In genomic region chr12:124411953-124412645, GRCh38 we compare ENCODE assay signal across 12 cellular contexts.
DNase-seq lines count a peak whose midpoint lies in the region; ATAC-seq and TF ChIP-seq lines count a peak whose summit lies in the region.
"Had no signal": no experiment of that assay in that cellular context is flagged by ENCODE, and none has a peak within 500 bp of the region (broad histone marks: within the 10 kb centered on the region; RNA-seq: fewer than 3 reads in every experiment).

No MANE protein-coding gene starts in this region.

- H3K4me3 ChIP-seq in HUES6 (ENCODE audit: low read depth, low read length) (no peak overlapping the region), colonic mucosa (no peak overlapping the region)

- peaks cover 10% of the 10 kb centered on the region for H3K36me3 Mint-ChIP-seq in mesothelial cell of epicardium

- ATAC-seq in GM19351 (IDR thresholded peaks at IDR 0.05; ENCODE audit: unreplicated experiment) (no peak), GM19328 (IDR thresholded peaks at IDR 0.05; ENCODE audit: unreplicated experiment) (no peak)

- H3K9ac ChIP-seq in HUES6 (ENCODE audit: low read length) = no peak overlapping the region
- H3K9ac ChIP-seq in colonic mucosa (ENCODE audit: low read depth in 2 of 2, low read length in 2 of 2) = no peak overlapping the region

- H3K9me3 ChIP-seq in HUES6 (ENCODE audit: control insufficient read depth, insufficient read depth, low read depth, low read length) (no peaks in the 10 kb centered on the region), colonic mucosa (no peaks in the 10 kb centered on the region)

- peak overlapping the region; percentile 50 for H3K27ac Mint-ChIP-seq in mesothelial cell of epicardium
- H3K27ac Mint-ChIP-seq: activated naive CD4-positive, alpha-beta T cell treated with anti-CD3 and anti-CD28 coated beads, Interleukin-2, amount 50 U/mL, for 24 hours; dendritic cell treated with granulocyte-macrophage colony-stimulating factor and Interleukin-4, amounts not matched to agents 40 ng/mL and 50 ng/mL, for 4 days had no signal

- H3K4me1 Mint-ChIP-seq in mesothelial cell of epicardium = peaks cover 15% of the 10 kb centered on the region
- H3K4me1 Mint-ChIP-seq: activated naive CD4-positive, alpha-beta T cell treated with anti-CD3 and anti-CD28 coated beads, Interleukin-2, amount 50 U/mL, for 24 hours had no signal

- no peaks in the 10 kb centered on the region for H3K27me3 Mint-ChIP-seq in mesothelial cell of epicardium (ENCODE audit: low read depth)
- H3K27me3 Mint-ChIP-seq: activated naive CD4-positive, alpha-beta T cell treated with anti-CD3 and anti-CD28 coated beads, Interleukin-2, amount 50 U/mL, for 24 hours; CD4-positive, alpha-beta memory T cell; dendritic cell treated with granulocyte-macrophage colony-stimulating factor and Interleukin-4, amounts not matched to agents 40 ng/mL and 50 ng/mL, for 4 days had no signal

- TF ChIP-seq CTCF in colonic mucosa (IDR thresholded peaks at IDR 0.05) (no peak), mesothelial cell of epicardium (IDR thresholded peaks at IDR 0.05; ENCODE audit: unreplicated experiment) (no peak)

- no peaks in the 10 kb centered on the region for H3K27me3 ChIP-seq in HUES6 (ENCODE audit: control insufficient read depth, insufficient read depth, low read length)
- no peaks in the 10 kb centered on the region for H3K27me3 ChIP-seq in colonic mucosa

- 0 out of 2 replicates have a peak overlapping the region, but pooled peaks have one; percentile 9 for H3K27ac ChIP-seq in HUES6 (ENCODE audit: low read depth, low read length)
- peak overlapping the region; percentile 41 for H3K27ac ChIP-seq in colonic mucosa
- peak overlapping the region; percentile 74 for H3K27ac ChIP-seq in temporal lobe (ENCODE audit: low read depth, low read length)

- H3K36me3 ChIP-seq in HUES6 (ENCODE audit: control insufficient read depth, insufficient read depth, low read length) = peaks cover 38% of the 10 kb centered on the region
- H3K36me3 ChIP-seq in colonic mucosa = no peaks in the 10 kb centered on the region

- H3K4me1 ChIP-seq in HUES6 (ENCODE audit: control insufficient read depth, insufficient read depth, low read length) = peaks cover 18% of the 10 kb centered on the region
- no peaks in the 10 kb centered on the region for H3K4me1 ChIP-seq in colonic mucosa

- intact Hi-C loops in colonic mucosa (cut with DNase I) = no loop called here

- H3K9me3 Mint-ChIP-seq in mesothelial cell of epicardium = no peaks in the 10 kb centered on the region
- H3K9me3 Mint-ChIP-seq: activated naive CD4-positive, alpha-beta T cell treated with anti-CD3 and anti-CD28 coated beads, Interleukin-2, amount 50 U/mL, for 24 hours; CD4-positive, alpha-beta memory T cell; dendritic cell treated with granulocyte-macrophage colony-stimulating factor and Interleukin-4, amounts not matched to agents 40 ng/mL and 50 ng/mL, for 4 days had no signal

- no peak overlapping the region for H3K4me3 Mint-ChIP-seq in mesothelial cell of epicardium
- H3K4me3 Mint-ChIP-seq: activated naive CD4-positive, alpha-beta T cell treated with anti-CD3 and anti-CD28 coated beads, Interleukin-2, amount 50 U/mL, for 24 hours; CD4-positive, alpha-beta memory T cell; dendritic cell treated with granulocyte-macrophage colony-stimulating factor and Interleukin-4, amounts not matched to agents 40 ng/mL and 50 ng/mL, for 4 days had no signal

- no peak for DNase-seq in colonic mucosa
- no peak for DNase-seq in mesothelial cell of epicardium (ENCODE audit: low spot score in 2 of 2, unreplicated experiment in 2 of 2)
- no peak for DNase-seq in stimulated activated CD4-positive, alpha-beta T cell treated with anti-CD3 and anti-CD28 coated beads, Interleukin-12 subunit alpha, Interleukin-12 subunit beta, amount 100 ng/mL, for 4 hours
- no peak for DNase-seq in CD1c-positive myeloid dendritic cell (ENCODE audit: extremely low spot score)
- DNase-seq: CD4-positive, alpha-beta memory T cell; NCI-H446 had no signal

Comparison
In these comparisons a context has a peak if more than half of its experiments do, and no peak if none do; other contexts are left out.
1. H3K27ac ChIP-seq: peak in every context shown above with its lines; median percentile 74 in temporal lobe; 41 in colonic mucosa; 9 in HUES6.